In genomic region chr5:78653969-78654368, GRCh38 we compare ENCODE assay signal across 32 cellular contexts. TPM values are rescaled to one million over a fixed set of nuclear protein-coding genes. Genes with fewer than 3 reads are reported as not detected.
A peak's percentile ranks its signal among the peaks of the same experiment; 100 is the strongest.
DNase-seq lines count a peak whose midpoint lies in the region; ATAC-seq, FAIRE-seq and TF ChIP-seq lines count a peak whose summit lies in the region.
"Had no signal": no experiment of that assay in that cellular context is flagged by ENCODE, and none has a peak within 500 bp of the region (broad histone marks: within the 10 kb centered on the region; RNA-seq: fewer than 3 reads in every experiment).

No MANE protein-coding gene starts in this region.

- no peaks in the 10 kb centered on the region for H3K36me3 ChIP-seq in small intestine (ENCODE audit: control insufficient read depth in 2 of 2, insufficient read depth in 2 of 2, low read length in 2 of 2)
- no peaks in the 10 kb centered on the region for H3K36me3 ChIP-seq in hepatocyte (replicated peaks; ENCODE audit: insufficient read depth, low read depth)
- H3K36me3 ChIP-seq: lower lobe of right lung, MG63, Peyer's patch, right atrium auricular region, spleen, upper lobe of right lung, WERI-Rb-1 had no signal

- no peak overlapping the region for H2AFZ ChIP-seq in hepatocyte
- H2AFZ ChIP-seq: parathyroid adenoma had no signal

- H3K4me3 ChIP-seq in small intestine (ENCODE audit: low read depth in 1 of 2, low read length in 2 of 2) (no peak overlapping the region), hepatocyte (no peak overlapping the region)
- H3K4me3 ChIP-seq: lower lobe of right lung, MG63, Peyer's patch, right atrium auricular region, spleen, upper lobe of right lung had no signal

- no peak overlapping the region for H3K4me2 ChIP-seq in hepatocyte

- H4K20me1 ChIP-seq in hepatocyte (ENCODE audit: insufficient read depth, poor library complexity, severe bottlenecking) = no peaks in the 10 kb centered on the region

- no peaks in the 10 kb centered on the region for H3K4me1 ChIP-seq in small intestine (ENCODE audit: control insufficient read depth in 2 of 2, insufficient read depth in 1 of 2, low read depth in 1 of 2, low read length in 1 of 2)
- H3K4me1 ChIP-seq in hepatocyte (ENCODE audit: insufficient read depth) = peaks cover 11% of the 10 kb centered on the region
- H3K4me1 ChIP-seq: parathyroid adenoma, upper lobe of right lung had no signal

- no peaks in the 10 kb centered on the region for H3K9me2 ChIP-seq in hepatocyte (replicated peaks; ENCODE audit: insufficient read depth)

- H3K79me2 ChIP-seq in hepatocyte = no peaks in the 10 kb centered on the region
- H3K79me2 ChIP-seq: parathyroid adenoma had no signal

- H3K27me3 ChIP-seq in small intestine (ENCODE audit: control insufficient read depth in 2 of 2, insufficient read depth in 2 of 2, low read length in 2 of 2) (no peaks in the 10 kb centered on the region), hepatocyte (no peaks in the 10 kb centered on the region)
- H3K27me3 ChIP-seq: MG63, Peyer's patch, right atrium auricular region, upper lobe of right lung had no signal

- H3K27ac ChIP-seq in small intestine (ENCODE audit: low read depth in 1 of 2, low read length in 1 of 2) (no peak overlapping the region), hepatocyte (no peak overlapping the region)
- H3K27ac ChIP-seq: lower lobe of right lung, parathyroid adenoma, Peyer's patch, right atrium auricular region, spleen, upper lobe of right lung, WERI-Rb-1 had no signal

- no peak for ATAC-seq in GM19023 (IDR thresholded peaks at IDR 0.05; ENCODE audit: unreplicated experiment)
- ATAC-seq: activated CD8-positive, alpha-beta memory T cell treated with anti-CD3 and anti-CD28 coated beads, Interleukin-2, amount 10 ng/mL, durations not matched to agents 7 days and 5 days; CD8-positive, alpha-beta T cell; lower lobe of right lung; upper lobe of right lung had no signal

- DNase-seq in NCI-H1694 (lab: John Stamatoyannopoulos, UW) (peak; percentile 13), NCI-H1694 treated with DMSO at 0.1 percent for 48 hours (lab: John Stamatoyannopoulos, UW) (no peak), NCI-H2171 treated with DMSO at 0.1 percent for 48 hours (lab: John Stamatoyannopoulos, UW) (peak; percentile 38), dermis microvascular lymphatic vessel endothelial cell (ENCODE audit: low read depth in 2 of 2) (peak; percentile 54 to 86), small intestine (peak; percentile 38), GDM1 (lab: John Stamatoyannopoulos, UW) (no peak), hepatocyte (ENCODE audit: low spot score) (no peak)
- DNase-seq: activated CD4-positive, alpha-beta T cell treated with anti-CD3 and anti-CD28 coated beads, Interleukin-2, amount 50 U/mL, for 1 hour; activated CD8-positive, alpha-beta memory T cell treated with anti-CD3 and anti-CD28 coated beads, Interleukin-2, amount 10 ng/mL, durations not matched to agents 7 days and 5 days; activated naive CD4-positive, alpha-beta T cell; activated T-cell treated with anti-CD3 and anti-CD28 coated beads, Interleukin-2, amount 50 U/mL, for 72 hours; CD8-positive, alpha-beta T cell; cerebellar nuclear complex; DMS153; head of caudate nucleus; kidney glomerular epithelial cell; lower lobe of right lung; MG63; NCI-H1417; NCI-H510A; Peyer's patch; SIG-M5; spleen; stimulated activated CD4-positive, alpha-beta T cell treated with anti-CD3 and anti-CD28 coated beads, Interleukin-2, amount 100 ng/mL, for 48 hours; T1000; upper lobe of right lung; WERI-Rb-1 had no signal

- no peak for TF ChIP-seq CTCF in hepatocyte (IDR thresholded peaks at IDR 0.05; ENCODE audit: poor library complexity)

- WGBS in small intestine, 3 donors = 20 to 41% (median 40%) methylated on average over 2 of the region's 2 CpGs
- 50% methylated on average over 2 of the region's 2 CpGs for WGBS in hepatocyte (ENCODE audit: low lambda C conversion rate, missing lambda C conversion rate)

- FAIRE-seq in small intestine (lab: Jason Lieb, UNC) = no peak
- FAIRE-seq: G401.6, H54 had no signal

- H3K9me3 ChIP-seq in small intestine (ENCODE audit: control insufficient read depth, low read depth) = no peaks in the 10 kb centered on the region
- H3K9me3 ChIP-seq in hepatocyte (ENCODE audit: low read depth) = no peaks in the 10 kb centered on the region
- H3K9me3 ChIP-seq: lower lobe of right lung, MG63, Peyer's patch, right atrium auricular region, spleen, upper lobe of right lung had no signal

RNA-seq across cellular contexts. Expression of gene LHFPL2, which starts 5.4 kb away (rescaled TPM):
- total RNA-seq in dermis microvascular lymphatic vessel endothelial cell (21.1 and 39.6 TPM in 2 replicates), hepatocyte (38.0 and 39.9 TPM in 2 replicates)
- polyA plus RNA-seq in small intestine (10 to 100 TPM in 2 of 3 donors, 1 to 10 TPM in 1; 8.9 to 15.6 (median 10.5) TPM), hepatocyte (10.2 and 15.6 TPM in 2 replicates)
- total RNA-seq: activated CD8-positive, alpha-beta memory T cell treated with anti-CD3 and anti-CD28 coated beads, Interleukin-2, amount 10 ng/mL, durations not matched to agents 7 days and 5 days had no signal

Comparison
In these comparisons a context has a peak if more than half of its experiments do, and no peak if none do; other contexts are left out.
1. DNase-seq: peak in NCI-H1694 (single experiment), NCI-H2171 treated with DMSO at 0.1 percent for 48 hours (single experiment), dermis microvascular lymphatic vessel endothelial cell (2 of 2) and small intestine (single experiment); none in NCI-H1694 treated with DMSO at 0.1 percent for 48 hours (single experiment), GDM1 (single experiment) and hepatocyte (single experiment).